In the genomic region with DNA sequence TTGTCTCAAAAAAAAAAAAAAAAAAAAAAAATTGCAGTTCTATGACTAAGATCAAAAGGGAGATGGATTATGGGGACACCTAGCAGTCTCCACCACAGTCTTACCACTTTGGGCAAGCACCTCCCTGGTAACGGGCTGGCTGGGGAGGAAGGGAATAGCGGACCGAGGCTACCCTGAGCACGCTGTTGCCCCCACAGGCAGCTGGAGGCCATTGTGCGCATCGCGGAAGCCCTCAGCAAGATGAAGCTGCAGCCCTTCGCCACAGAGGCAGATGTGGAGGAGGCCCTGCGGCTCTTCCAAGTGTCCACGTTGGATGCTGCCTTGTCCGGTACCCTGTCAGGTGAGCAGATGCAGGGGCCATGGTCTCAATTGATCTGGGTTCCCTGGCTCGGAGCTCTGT, we compare ENCODE assay signal across 1 cellular context.
A peak's percentile ranks its signal among the peaks of the same experiment; 100 is the strongest.
TF ChIP-seq lines count a peak whose summit lies in the region.

No MANE protein-coding gene starts in this region.

TF ChIP-seq in HepG2, 621 proteins besides CTCF, POLR2A, EP300 and RAD21:
- no peak for TF ChIP-seq ZNF362 (CRISPR knock-in tag; IDR thresholded peaks at IDR 0.05; ENCODE audit: borderline replicate concordance)
- TF ChIP-seq ZBTB33 (CRISPR knock-in tag; IDR thresholded peaks at IDR 0.05) = peak; percentile 83
- TF ChIP-seq NR3C1 (CRISPR knock-in tag; IDR thresholded peaks at IDR 0.05) = no peak
- peak; percentile 38 for TF ChIP-seq AGO2 (optimal IDR thresholded peaks at IDR 0.05; ENCODE audit: low read depth, low read length)
